1 cellular context compared by ENCODE assay signal in genomic region chr20:33674294-33675126, GRCh38.
TF ChIP-seq lines count a peak whose summit lies in the region.

NECAB3 (minus strand) TSS chr20:33674428; CDS start chr20:33674352, 76 bp downstream.

TF ChIP-seq in GM12878, 131 proteins besides CTCF, POLR2A, EP300 and RAD21 (continued from another document):
- TF ChIP-seq ZBTB11 (CRISPR knock-in tag; IDR thresholded peaks at IDR 0.05), result no peak
- no peak for TF ChIP-seq KDM1A (IDR thresholded peaks at IDR 0.05; ENCODE audit: borderline replicate concordance)
- no peak for TF ChIP-seq CEBPZ (IDR thresholded peaks at IDR 0.05; ENCODE audit: low read depth, low read length)
- no peak for TF ChIP-seq IKZF2 (IDR thresholded peaks at IDR 0.05)
- TF ChIP-seq ELK1 (IDR thresholded peaks at IDR 0.05; ENCODE audit: low read depth, low read length), result no peak
- peak; percentile 47 for TF ChIP-seq IKZF1 (conservative IDR thresholded peaks at IDR 0.05)
- TF ChIP-seq SMARCA5 (IDR thresholded peaks at IDR 0.05), result peak; percentile 85; the same call in 1 of the 2 replicates
- peak in 1 of 2 experiments; percentile 43; a peak in 1 of 4 replicates for TF ChIP-seq BHLHE40 (IDR thresholded peaks at IDR 0.05; ENCODE audit: borderline replicate concordance in 1 of 2, low read depth in 2 of 2, low read length in 1 of 2)
- no peak; the same call in 1 of the 2 replicates for TF ChIP-seq POLR2AphosphoS5 (IDR thresholded peaks at IDR 0.05; ENCODE audit: low read length)
- peak; percentile 67 for TF ChIP-seq BACH1 (IDR thresholded peaks at IDR 0.05; ENCODE audit: borderline replicate concordance)
- TF ChIP-seq SREBF1 (IDR thresholded peaks at IDR 0.05; ENCODE audit: low read length), result no peak
- TF ChIP-seq YY1 (IDR thresholded peaks at IDR 0.05; ENCODE audit: low read depth, low read length), result no peak
- TF ChIP-seq CUX1 (IDR thresholded peaks at IDR 0.05; ENCODE audit: insufficient replicate concordance, low read depth, low read length), result no peak
- 0 out of 2 replicates have a peak, but pooled peaks have one; percentile 53 for TF ChIP-seq ZNF687 (IDR thresholded peaks at IDR 0.05)
- no peak for TF ChIP-seq TBL1XR1 (IDR thresholded peaks at IDR 0.05; ENCODE audit: low read depth, low read length)
- no peak for TF ChIP-seq PAX8 (IDR thresholded peaks at IDR 0.05)
- TF ChIP-seq MYB (IDR thresholded peaks at IDR 0.05; ENCODE audit: borderline replicate concordance, low read depth, low read length), result no peak
- TF ChIP-seq SPI1 (IDR thresholded peaks at IDR 0.05; ENCODE audit: borderline replicate concordance, insufficient read depth, low read depth, low read length), result no peak
- TF ChIP-seq CBFB (IDR thresholded peaks at IDR 0.05; ENCODE audit: low read depth), result no peak
- 0 out of 4 replicates have a peak, but pooled peaks of 1 of the 2 experiments have one; percentile 35 for TF ChIP-seq SRF (IDR thresholded peaks at IDR 0.05; ENCODE audit: low read depth in 2 of 2, low read length in 2 of 2)
- TF ChIP-seq ZBED1 (IDR thresholded peaks at IDR 0.05; ENCODE audit: borderline replicate concordance), result no peak
- TF ChIP-seq CBX5 (IDR thresholded peaks at IDR 0.05; ENCODE audit: low read depth), result no peak
- no peak for TF ChIP-seq CBX3 (IDR thresholded peaks at IDR 0.05; ENCODE audit: borderline replicate concordance, low read depth)
- TF ChIP-seq NR2C1 (IDR thresholded peaks at IDR 0.05), result peak; percentile 14; the same call in 1 of the 2 replicates
